8 cellular contexts compared by ENCODE assay signal in genomic region chr22:39501644-39502108, GRCh38. TPM values are rescaled to one million over a fixed set of nuclear protein-coding genes. Genes with fewer than 3 reads are reported as not detected.
DNase-seq lines count a peak whose midpoint lies in the region; ATAC-seq, FAIRE-seq and TF ChIP-seq lines count a peak whose summit lies in the region.

No MANE protein-coding gene starts in this region.

- H3K4me1 ChIP-seq in GM12878 (ENCODE audit: control insufficient read depth, insufficient read depth, low read length), result 0 out of 2 replicates have a peak, but pooled peaks cover 5% of the 10 kb centered on the region
- peaks cover 6% of the 10 kb centered on the region for H3K4me1 ChIP-seq in mesodermal cell (ENCODE audit: control insufficient read depth, insufficient read depth, low read length, poor library complexity, severe bottlenecking)

- H3K27me3 ChIP-seq in GM12878 (replicated peaks in 1 of 2; ENCODE audit: control insufficient read depth in 2 of 2, insufficient read depth in 2 of 2, low read length in 1 of 2), result no peaks in the 10 kb centered on the region

- in situ Hi-C loops in GM12878 (cut with MboI), result loop anchor here (25.0 kb wide), 1 partner anchor 339 kb away; the partner anchor contains the start of gene CBX7

- no peak for FAIRE-seq in GM12878 (lab: Jason Lieb, UNC)

- H3K27ac ChIP-seq in 22Rv1 (peak overlapping the region; percentile 69), GM12878 (ENCODE audit: control insufficient read depth, insufficient read depth) (no peak overlapping the region), mesodermal cell (ENCODE audit: low read depth, low read length, severe bottlenecking) (peak overlapping the region; percentile 49)

- intact Hi-C loops in GM12878 (cut with micrococcal nuclease; ENCODE audit: unreplicated experiment), result loop anchor here (2.0 kb wide), 2 partner anchors 19 to 31 kb away; partner anchors contain the start of genes ATF4 and RPS19BP1

- H3K9me3 ChIP-seq in GM12878 (replicated peaks; ENCODE audit: control insufficient read depth, insufficient read depth, low read length), result no peaks in the 10 kb centered on the region
- no peaks in the 10 kb centered on the region for H3K9me3 ChIP-seq in mesodermal cell (ENCODE audit: control insufficient read depth, low read length)

- no peak for TF ChIP-seq EP300 in GM12878 (IDR thresholded peaks at IDR 0.05; ENCODE audit: borderline replicate concordance in 1 of 2, control insufficient read depth in 1 of 2, low read depth in 2 of 2, low read length in 2 of 2)

- SMC1A ChIA-PET in GM12878 (lab: Charles Lee; ENCODE audit: uncharacterized antibody, unreplicated experiment), result interaction anchor here (0.9 to 1.9 kb wide), 9 partner anchors 8 to 102 kb away, joined by 3 to 9 read pairs (median 5); partner anchors contain the start of genes ATF4 and TAB1

- H3K36me3 ChIP-seq in GM12878 (ENCODE audit: control insufficient read depth in 2 of 2, insufficient read depth in 2 of 2, low read length in 1 of 2), result peaks cover 13 to 22% of the 10 kb centered on the region in 2 experiments
- peaks cover 32% of the 10 kb centered on the region for H3K36me3 ChIP-seq in mesodermal cell (ENCODE audit: control insufficient read depth, insufficient read depth, low read length)

- H3K27ac Mint-ChIP-seq in HFFc6, result peak overlapping the region; percentile 85

- H3K9ac ChIP-seq in GM12878 (ENCODE audit: control insufficient read depth, insufficient read depth, low read length), result no peak overlapping the region; the same call in 1 of the 2 replicates

- peaks cover 26% of the 10 kb centered on the region for H3K36me3 Mint-ChIP-seq in HFFc6 (ENCODE audit: low read depth)

- peak overlapping the region; percentile 32 for H3K4me2 ChIP-seq in GM12878 (ENCODE audit: control insufficient read depth, insufficient read depth)

- POLR2A ChIA-PET in GM12878 (lab: Charles Lee), result interaction anchor here (0.6 to 2.0 kb wide), 16 partner anchors 14 to 744 kb away, joined by 3 to 9 read pairs (median 4); partner anchors contain the start of gene ATF4

- no peak; the same call in 2 of the 3 replicates for ATAC-seq in GM12878
- ATAC-seq in HG03571 (IDR thresholded peaks at IDR 0.05; ENCODE audit: unreplicated experiment), result no peak
- ATAC-seq in HG03280 (IDR thresholded peaks at IDR 0.05; ENCODE audit: unreplicated experiment), result no peak
- ATAC-seq in GM19452 (IDR thresholded peaks at IDR 0.05; ENCODE audit: unreplicated experiment), result no peak

- no peak for DNase-seq in HFFc6
- no peak for DNase-seq in GM12878 (ENCODE audit: low read depth, low spot score)
- DNase-seq in islet precursor cell, result no peak

- peaks cover 22% of the 10 kb centered on the region for H3K4me1 Mint-ChIP-seq in HFFc6 (ENCODE audit: low read depth)

- peak overlapping the region; percentile 92 for H2AFZ ChIP-seq in GM12878 (ENCODE audit: control insufficient read depth, low read depth, low read length)

- BruUV-seq in GM12878 (replicated peaks; lab: Mats Ljungman, UMichigan), result no TSS peak

- H3K79me2 ChIP-seq in GM12878 (ENCODE audit: control insufficient read depth, insufficient read depth, low read length), result peaks cover 44% of the 10 kb centered on the region

- H3K4me3 Mint-ChIP-seq in HFFc6, result peak overlapping the region; percentile 93

- CTCF ChIA-PET in GM12878 (lab: Yijun Ruan, JAX), result interaction anchor here (0.6 to 15.7 kb wide), 14 partner anchors 9 to 535 kb away, joined by 3 to 372 read pairs (median 6); partner anchors contain the start of genes ATF4, RPS19BP1 and TAB1

- WGBS in GM12878 (ENCODE audit: insufficient coverage, insufficient replicate concordance, low lambda C conversion rate, missing lambda C conversion rate), result 35% methylated on average over 13 of the region's 13 CpGs
- WGBS in mesodermal cell (ENCODE audit: insufficient coverage in 2 of 2), 2 experiments, result 43 to 44% methylated on average over 13 of the region's 13 CpGs

- no peak for TF ChIP-seq POLR2A in GM12878 (IDR thresholded peaks at IDR 0.05; ENCODE audit: low read depth, low read length)

- H3K9me3 Mint-ChIP-seq in HFFc6, result no peaks in the 10 kb centered on the region

- no peak for TF ChIP-seq CTCF in 22Rv1 (IDR thresholded peaks at IDR 0.05)
- no peak for TF ChIP-seq CTCF in HFFc6 (IDR thresholded peaks at IDR 0.05)
- TF ChIP-seq CTCF in GM12878 (IDR thresholded peaks at IDR 0.05 in 2 of 3, conservative IDR thresholded peaks at IDR 0.05 in 1 of 3; ENCODE audit: control insufficient read depth in 2 of 3, extremely low read depth in 1 of 3, insufficient read depth in 1 of 3, low read depth in 3 of 3, low read length in 3 of 3), result no peak

- peaks cover 3% of the 10 kb centered on the region for H3K27me3 Mint-ChIP-seq in HFFc6 (ENCODE audit: insufficient read depth)

- RAD21 ChIA-PET in GM12878 (lab: Charles Lee; ENCODE audit: unreplicated experiment), result interaction anchor here (0.6 to 2.8 kb wide), 14 partner anchors 8 to 535 kb away, joined by 3 to 22 read pairs (median 4); partner anchors contain the start of genes ATF4 and TAB1

- H3K4me3 ChIP-seq in GM12878, result peak overlapping the region; percentile 95; the same call in 1 of the 2 replicates
- H3K4me3 ChIP-seq in mesodermal cell (ENCODE audit: extremely low read depth, insufficient read depth, low read length, poor library complexity, severe bottlenecking), result peak overlapping the region; percentile 94

- no peak for TF ChIP-seq RAD21 in GM12878 (IDR thresholded peaks at IDR 0.05; ENCODE audit: insufficient read depth, low read depth, low read length)

- H4K20me1 ChIP-seq in GM12878 (ENCODE audit: control insufficient read depth, insufficient read depth), result no peaks in the 10 kb centered on the region

RNA-seq across cellular contexts. Expression of gene MIEF1, which starts 0.4 kb away (rescaled TPM):
- 10 to 100 TPM; 26.4 to 32.8 (median 28.7) TPM for total RNA-seq in HFFc6 (2021; fragmentation: NEBNext Ultra II Directional; extraction: Animal tissue kit (Norgen Biotek cat#: 25700))
- 32.3 and 33.3 TPM in 2 replicates for total RNA-seq in GM12878 (2013; cell fraction: nucleolus; rRNA removed)
- 27.9 and 28.3 TPM in 2 replicates for total RNA-seq in GM12878 (2014; rRNA removed)
- 24.0 and 26.4 TPM in 2 replicates for total RNA-seq in GM12878 (2014; rRNA removed; fragmentation: Illumina TruSeq; extraction: Trizol)
- total RNA-seq in GM12878 (2021), result 50.9 and 52.3 TPM in 2 replicates
- 17.7 TPM for polyA plus RNA-seq in GM12878 (2011; ENCODE audit: low read depth)
- 21.3 and 27.9 TPM in 2 replicates for polyA plus RNA-seq in GM12878 (2011; rRNA removed)
- 29.7 and 30.5 TPM in 2 replicates for polyA plus RNA-seq in GM12878 (2011; cell fraction: cytosol; rRNA removed)
- polyA plus RNA-seq in GM12878 (2011; cell fraction: nucleus; rRNA removed), result 19.1 and 27.5 TPM in 2 replicates
- 22.3 and 24.9 TPM in 2 replicates for polyA plus RNA-seq in GM12878 (2012)
- 33.1 and 35.8 TPM in 2 replicates for polyA plus RNA-seq in GM12878 (2014; fragmentation: Illumina TruSeq; extraction: Trizol)
- 10 to 100 TPM; 12.4 to 13.8 TPM for polyA plus RNA-seq in GM12878 (2014; fragmentation: Nextera tagmentation; extraction: Ambion mirVana)
- 30.6 and 35.2 TPM in 2 replicates for polyA plus RNA-seq in GM12878 (2014; rRNA removed)
- polyA plus RNA-seq in GM12878 (2016; fragmentation: Nextera tagmentation; extraction: Ambion mirVana), result 10 to 100 TPM; 43.2 to 46.3 TPM
- 40.1 and 42.5 TPM in 2 replicates for polyA minus RNA-seq in GM12878 (2011; rRNA and poly(A)+ RNA removed)
- 15.5 and 17.6 TPM in 2 replicates for polyA minus RNA-seq in GM12878 (2011; cell fraction: cytosol; rRNA and poly(A)+ RNA removed)
- polyA minus RNA-seq in GM12878 (2011; cell fraction: nucleus; rRNA and poly(A)+ RNA removed), result 11.0 and 23.4 TPM in 2 replicates
- 25.4 TPM for polyA plus RNA-seq in mesodermal cell (2013, experiment 1 of 2)
- polyA plus RNA-seq in mesodermal cell (2013, experiment 2 of 2), result 22.0 TPM

RNA-seq across cellular contexts. Expression of gene ATF4, which starts 18.7 kb away (rescaled TPM):
- 100 to 1,000 TPM; 227 to 271 (median 249) TPM for total RNA-seq in HFFc6 (2021; fragmentation: NEBNext Ultra II Directional; extraction: Animal tissue kit (Norgen Biotek cat#: 25700))
- total RNA-seq in GM12878 (2013; cell fraction: nucleolus; rRNA removed), result 140 and 144 TPM in 2 replicates
- total RNA-seq in GM12878 (2014; rRNA removed), result 308 and 320 TPM in 2 replicates
- total RNA-seq in GM12878 (2014; rRNA removed; fragmentation: Illumina TruSeq; extraction: Trizol), result 340 and 355 TPM in 2 replicates
- 326 and 331 TPM in 2 replicates for total RNA-seq in GM12878 (2021)
- polyA plus RNA-seq in GM12878 (2011; ENCODE audit: low read depth), result 395 TPM
- 566 and 603 TPM in 2 replicates for polyA plus RNA-seq in GM12878 (2011; rRNA removed)
- 689 and 827 TPM in 2 replicates for polyA plus RNA-seq in GM12878 (2011; cell fraction: cytosol; rRNA removed)
- polyA plus RNA-seq in GM12878 (2011; cell fraction: nucleus; rRNA removed), result 737 and 862 TPM in 2 replicates
- 477 and 719 TPM in 2 replicates for polyA plus RNA-seq in GM12878 (2012)
- 520 and 576 TPM in 2 replicates for polyA plus RNA-seq in GM12878 (2014; fragmentation: Illumina TruSeq; extraction: Trizol)
- 100 to 1,000 TPM in 1 of 2 experiments, 10 to 100 TPM in 1; 88.3 to 187 TPM for polyA plus RNA-seq in GM12878 (2014; fragmentation: Nextera tagmentation; extraction: Ambion mirVana)
- 508 and 605 TPM in 2 replicates for polyA plus RNA-seq in GM12878 (2014; rRNA removed)
- polyA plus RNA-seq in GM12878 (2016; fragmentation: Nextera tagmentation; extraction: Ambion mirVana), result 100 to 1,000 TPM; 165 to 178 TPM
- polyA minus RNA-seq in GM12878 (2011; rRNA and poly(A)+ RNA removed), result 145 and 253 TPM in 2 replicates
- 58.9 and 61.0 TPM in 2 replicates for polyA minus RNA-seq in GM12878 (2011; cell fraction: cytosol; rRNA and poly(A)+ RNA removed)
- 146 and 184 TPM in 2 replicates for polyA minus RNA-seq in GM12878 (2011; cell fraction: nucleus; rRNA and poly(A)+ RNA removed)
- 441 TPM for polyA plus RNA-seq in mesodermal cell (2013, experiment 1 of 2)
- polyA plus RNA-seq in mesodermal cell (2013, experiment 2 of 2), result 444 TPM

RNA-seq across cellular contexts. Expression of gene RPS19BP1, which starts 30.9 kb away (rescaled TPM):
- total RNA-seq in HFFc6 (2021; fragmentation: NEBNext Ultra II Directional; extraction: Animal tissue kit (Norgen Biotek cat#: 25700)), result 10 to 100 TPM; 60.5 to 85.5 (median 75.9) TPM
- total RNA-seq in GM12878 (2013; cell fraction: nucleolus; rRNA removed), result 43.6 and 46.7 TPM in 2 replicates
- total RNA-seq in GM12878 (2014; rRNA removed) (106 and 132 TPM in 2 replicates), GM12878 (2014; rRNA removed; fragmentation: Illumina TruSeq; extraction: Trizol) (36.6 and 47.5 TPM in 2 replicates), GM12878 (2021) (83.6 and 85.7 TPM in 2 replicates)
- 23.5 TPM for polyA plus RNA-seq in GM12878 (2011; ENCODE audit: low read depth)
- polyA plus RNA-seq in GM12878 (2011; rRNA removed) (48.1 and 71.5 TPM in 2 replicates), GM12878 (2014; fragmentation: Illumina TruSeq; extraction: Trizol) (8.8 and 20.3 TPM in 2 replicates), GM12878 (2014; fragmentation: Nextera tagmentation; extraction: Ambion mirVana) (10 to 100 TPM in 1 of 2 experiments, 1 to 10 TPM in 1; 2.7 to 14.3 TPM), GM12878 (2014; rRNA removed) (146 and 170 TPM in 2 replicates), GM12878 (2016; fragmentation: Nextera tagmentation; extraction: Ambion mirVana) (100 to 1,000 TPM; 178 to 206 TPM)
- 100 and 140 TPM in 2 replicates for polyA plus RNA-seq in GM12878 (2011; cell fraction: cytosol; rRNA removed)
- 73.0 and 84.9 TPM in 2 replicates for polyA plus RNA-seq in GM12878 (2011; cell fraction: nucleus; rRNA removed)
- 59.4 and 59.8 TPM in 2 replicates for polyA plus RNA-seq in GM12878 (2012)
- polyA minus RNA-seq in GM12878 (2011; rRNA and poly(A)+ RNA removed), result 11.3 and 24.2 TPM in 2 replicates
- 8.0 and 9.8 TPM in 2 replicates for polyA minus RNA-seq in GM12878 (2011; cell fraction: cytosol; rRNA and poly(A)+ RNA removed)
- polyA minus RNA-seq in GM12878 (2011; cell fraction: nucleus; rRNA and poly(A)+ RNA removed), result 19.3 and 32.1 TPM in 2 replicates
- 73.1 TPM for polyA plus RNA-seq in mesodermal cell (2013, experiment 1 of 2)
- 64.7 TPM for polyA plus RNA-seq in mesodermal cell (2013, experiment 2 of 2)

RNA-seq across cellular contexts. Expression of gene MGAT3, which starts 44.9 kb away (rescaled TPM):
- total RNA-seq in HFFc6 (2021; fragmentation: NEBNext Ultra II Directional; extraction: Animal tissue kit (Norgen Biotek cat#: 25700)), result not detected
- 32.8 and 36.9 TPM in 2 replicates for total RNA-seq in GM12878 (2013; cell fraction: nucleolus; rRNA removed)
- 11.3 and 12.0 TPM in 2 replicates for total RNA-seq in GM12878 (2014; rRNA removed)
- total RNA-seq in GM12878 (2014; rRNA removed; fragmentation: Illumina TruSeq; extraction: Trizol), result 11.8 and 12.5 TPM in 2 replicates
- 38.5 and 40.2 TPM in 2 replicates for total RNA-seq in GM12878 (2021)
- polyA plus RNA-seq in GM12878 (2011; ENCODE audit: low read depth), result 6.3 TPM
- 9.5 and 16.9 TPM in 2 replicates for polyA plus RNA-seq in GM12878 (2011; rRNA removed)
- polyA plus RNA-seq in GM12878 (2011; cell fraction: cytosol; rRNA removed), result 21.5 and 27.7 TPM in 2 replicates
- 27.2 and 30.1 TPM in 2 replicates for polyA plus RNA-seq in GM12878 (2011; cell fraction: nucleus; rRNA removed)
- polyA plus RNA-seq in GM12878 (2012), result 13.9 and 17.0 TPM in 2 replicates
- polyA plus RNA-seq in GM12878 (2014; fragmentation: Illumina TruSeq; extraction: Trizol), result 5.8 and 12.1 TPM in 2 replicates
- polyA plus RNA-seq in GM12878 (2014; fragmentation: Nextera tagmentation; extraction: Ambion mirVana), result 1 to 10 TPM in 1 of 2 experiments, under 1 TPM in 1; 0.32 to 1.1 TPM
- polyA plus RNA-seq in GM12878 (2014; rRNA removed), result 23.5 and 25.6 TPM in 2 replicates
- polyA plus RNA-seq in GM12878 (2016; fragmentation: Nextera tagmentation; extraction: Ambion mirVana), result 1 to 10 TPM; 8.3 to 8.4 TPM
- polyA minus RNA-seq in GM12878 (2011; rRNA and poly(A)+ RNA removed), result 22.1 and 40.9 TPM in 2 replicates
- polyA minus RNA-seq in GM12878 (2011; cell fraction: cytosol; rRNA and poly(A)+ RNA removed), result 20.5 and 24.1 TPM in 2 replicates
- 8.3 and 15.4 TPM in 2 replicates for polyA minus RNA-seq in GM12878 (2011; cell fraction: nucleus; rRNA and poly(A)+ RNA removed)
- 15.7 TPM for polyA plus RNA-seq in mesodermal cell (2013, experiment 1 of 2)
- polyA plus RNA-seq in mesodermal cell (2013, experiment 2 of 2), result 14.9 TPM
